24 cellular contexts compared by ENCODE assay signal in the genomic region with DNA sequence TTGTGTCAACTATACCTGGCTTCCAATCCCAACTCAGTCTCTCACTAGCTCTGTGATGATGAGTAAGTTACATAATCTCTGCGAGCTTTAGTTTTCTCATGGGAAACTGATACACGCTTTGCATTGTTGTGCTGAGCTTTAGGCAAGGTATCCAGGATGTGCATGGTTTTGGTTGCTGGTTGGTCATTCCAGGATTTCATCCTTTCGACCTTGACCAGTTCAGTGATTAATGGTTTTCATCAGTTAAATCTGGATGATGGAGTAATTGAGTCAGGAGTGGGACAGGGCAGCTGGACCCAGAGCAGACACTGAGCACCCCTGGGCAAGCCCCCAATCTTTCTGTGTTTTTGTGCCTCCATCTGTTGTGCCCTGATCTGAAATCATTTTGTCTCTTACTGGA.
"Had no signal": no experiment of that assay in that cellular context is flagged by ENCODE, and none has a peak within 500 bp of the region (broad histone marks: within the 10 kb centered on the region; RNA-seq: fewer than 3 reads in every experiment).

No MANE protein-coding gene starts in this region.

- H3K9me3 ChIP-seq: adrenal gland, body of pancreas, esophagus squamous epithelium, heart right ventricle, lower lobe of right lung, thoracic aorta, upper lobe of right lung had no signal

- H3K27me3 ChIP-seq: adrenal gland, body of pancreas, upper lobe of right lung had no signal

- DNase-seq: activated CD4-positive, alpha-beta T cell treated with anti-CD3 and anti-CD28 coated beads for 4 hours; activated CD4-positive, alpha-beta T cell treated with anti-CD3 and anti-CD28 coated beads, Interleukin-2, amount 50 U/mL, for 4 hours; activated effector memory CD4-positive, alpha-beta T cell treated with anti-CD3 and anti-CD28 coated beads, Interleukin-2, amount 50 U/mL, for 16 hours; activated naive CD4-positive, alpha-beta T cell treated with anti-CD3 and anti-CD28 coated beads for 36 hours; activated naive CD8-positive, alpha-beta T cell treated with anti-CD3 and anti-CD28 coated beads for 36 hours; adrenal gland; aorta; body of pancreas; dermis blood vessel endothelial cell; effector CD4-positive, alpha-beta T cell; esophagus squamous epithelium; foreskin melanocyte; heart right ventricle; lower lobe of right lung; mesendoderm; small intestine; stimulated activated CD4-positive, alpha-beta T cell treated with anti-CD3 and anti-CD28 coated beads, Interleukin-4, amount 100 ng/mL, for 4 hours; stimulated activated CD8-positive, alpha-beta memory T cell treated with anti-CD3 and anti-CD28 coated beads, Interleukin-4, amount 100 ng/mL, for 48 hours; stimulated activated naive CD4-positive, alpha-beta T cell; upper lobe of right lung had no signal

- FAIRE-seq: colon, endometrium, small intestine had no signal

- H3K36me3 ChIP-seq: adrenal gland, esophagus squamous epithelium, heart right ventricle, lower lobe of right lung, thoracic aorta, upper lobe of right lung had no signal

- H3K27ac ChIP-seq: adrenal gland, body of pancreas, epithelial cell of prostate, esophagus squamous epithelium, heart right ventricle, lower lobe of right lung, thoracic aorta, upper lobe of right lung had no signal

- H3K4me3 ChIP-seq: adrenal gland, body of pancreas, esophagus squamous epithelium, heart right ventricle, lower lobe of right lung, thoracic aorta, upper lobe of right lung had no signal

- H3K4me1 ChIP-seq: adrenal gland, lower lobe of right lung, upper lobe of right lung had no signal
